In genomic region chr2:61443342-61444041, GRCh38 we compare ENCODE assay signal across 9 cellular contexts. TPM values are rescaled to one million over a fixed set of nuclear protein-coding genes. Genes with fewer than 3 reads are reported as not detected.
DNase-seq lines count a peak whose midpoint lies in the region; ATAC-seq and TF ChIP-seq lines count a peak whose summit lies in the region.
"Had no signal": no experiment of that assay in that cellular context is flagged by ENCODE, and none has a peak within 500 bp of the region (broad histone marks: within the 10 kb centered on the region; RNA-seq: fewer than 3 reads in every experiment).

No MANE protein-coding gene starts in this region.

- no peaks in the 10 kb centered on the region for H3K27me3 ChIP-seq in dorsolateral prefrontal cortex

- intact Hi-C loops in dorsolateral prefrontal cortex (cut with DNase I): no loop called here

- H3K4me3 ChIP-seq in dorsolateral prefrontal cortex: no peak overlapping the region

- no peak for TF ChIP-seq CTCF in dorsolateral prefrontal cortex (IDR thresholded peaks at IDR 0.05 in 54 of 56, conservative IDR thresholded peaks at IDR 0.05 in 2 of 56; ENCODE audit: low read depth in 1 of 56, partially characterized antibody in 56 of 56)

- ATAC-seq in GM18868 (IDR thresholded peaks at IDR 0.05; ENCODE audit: unreplicated experiment) (peak; percentile 95), HG02759 (IDR thresholded peaks at IDR 0.05; ENCODE audit: unreplicated experiment) (peak; percentile 97)

- H3K27ac ChIP-seq in dorsolateral prefrontal cortex: no peak overlapping the region

- DNase-seq in NCI-H526 (lab: John Stamatoyannopoulos, UW): peak; percentile 67 to 72
- DNase-seq in mucosa of gallbladder (ENCODE audit: low spot score): peak; percentile 45
- no peak for DNase-seq in activated effector memory CD4-positive, alpha-beta T cell treated with anti-CD3 and anti-CD28 coated beads, Interleukin-2, amount 50 U/mL, for 16 hours
- DNase-seq in AML-193 (lab: John Stamatoyannopoulos, UW): no peak
- DNase-seq in activated naive CD4-positive, alpha-beta T cell treated with Interleukin-2 at 50 U/mL for 16 hours: no peak
- no peak for DNase-seq in dorsolateral prefrontal cortex
- DNase-seq: activated CD8-positive, alpha-beta memory T cell treated with anti-CD3 and anti-CD28 coated beads for 24 hours had no signal

RNA-seq across cellular contexts. Expression of gene USP34, which starts 27.4 kb away (rescaled TPM):
- total RNA-seq in mucosa of gallbladder (88.2 TPM), dorsolateral prefrontal cortex (100 to 1,000 TPM; 122 to 224 (median 167) TPM)

Comparison
In these comparisons a context has a peak if more than half of its experiments do, and no peak if none do; other contexts are left out.
1. DNase-seq: peak in NCI-H526 (2 of 2) and mucosa of gallbladder (single experiment); none in activated effector memory CD4-positive, alpha-beta T cell treated with anti-CD3 and anti-CD28 coated beads, Interleukin-2, amount 50 U/mL, for 16 hours (single experiment), AML-193 (0 of 2), activated naive CD4-positive, alpha-beta T cell treated with Interleukin-2 at 50 U/mL for 16 hours (single experiment) and dorsolateral prefrontal cortex (0 of 10).